Comparison of ENCODE assay signal across 8 cellular contexts in genomic region chr19:5686326-5686646, GRCh38. TPM values are rescaled to one million over a fixed set of nuclear protein-coding genes. Genes with fewer than 3 reads are reported as not detected.
DNase-seq lines count a peak whose midpoint lies in the region; ATAC-seq and TF ChIP-seq lines count a peak whose summit lies in the region.

No MANE protein-coding gene starts in this region.

- H3K27me3 ChIP-seq in SK-N-SH (ENCODE audit: insufficient read depth) (no peaks in the 10 kb centered on the region), iPS-20b (ENCODE audit: insufficient read depth, low read length) (no peaks in the 10 kb centered on the region), subcutaneous abdominal adipose tissue (ENCODE audit: control insufficient read depth in 5 of 5, insufficient read depth in 4 of 5, low read length in 5 of 5) (no peaks in the 10 kb centered on the region)

- H3K9ac ChIP-seq in SK-N-SH (no peak overlapping the region), iPS-20b (ENCODE audit: low read depth, low read length) (no peak overlapping the region), subcutaneous abdominal adipose tissue (ENCODE audit: low read length in 5 of 5) (peak overlapping the region in 3 of 5 donors; percentile 22 to 59 (median 52))

- peaks cover 15% of the 10 kb centered on the region for H3K36me3 Mint-ChIP-seq in activated T-helper 17 cell treated with anti-CD3 and anti-CD28 coated beads, Interleukin-2, amount 50 U/mL, for 72 hours (ENCODE audit: low read depth)

- CTCF ChIA-PET in SK-N-SH (lab: Yijun Ruan, JAX): interaction anchor here (0.7 to 1.9 kb wide), 4 partner anchors 10 to 118 kb away, joined by 3 to 9 read pairs (median 4); no protein-coding TSS in a partner anchor

- H3K4me1 ChIP-seq in SK-N-SH (ENCODE audit: control insufficient read depth in 1 of 2, insufficient read depth in 2 of 2, low read depth in 1 of 2, low read length in 1 of 2) (peaks cover 0 to 15% of the 10 kb centered on the region in 2 experiments; a peak in 1 of 4 replicates), iPS-20b (ENCODE audit: insufficient read depth, low read length) (no peaks in the 10 kb centered on the region; the same call in 1 of the 2 replicates), subcutaneous abdominal adipose tissue (ENCODE audit: control insufficient read depth in 5 of 5, insufficient read depth in 5 of 5, low read length in 5 of 5) (peaks cover 0 to 35% (median 27%) of the 10 kb centered on the region in 5 donors)

- H3K4me3 ChIP-seq in SK-N-SH (ENCODE audit: low read depth in 2 of 2, low read length in 1 of 2): peak overlapping the region in 1 of 2 experiments; percentile 55; a peak in 2 of 4 replicates
- peak overlapping the region; percentile 73; the same call in 1 of the 2 replicates for H3K4me3 ChIP-seq in iPS-20b (ENCODE audit: low read length)
- H3K4me3 ChIP-seq in subcutaneous abdominal adipose tissue (ENCODE audit: low read depth in 1 of 5, low read length in 5 of 5): peak overlapping the region; percentile 62 to 73 (median 64)

- peak overlapping the region; percentile 85; the same call in 1 of the 2 replicates for H3K4me2 ChIP-seq in SK-N-SH

- POLR2A ChIA-PET in SK-N-SH (lab: Yijun Ruan, JAX): no interaction called here

- H3K79me2 ChIP-seq in SK-N-SH (ENCODE audit: insufficient read depth): peaks cover 15% of the 10 kb centered on the region

- ATAC-seq in SK-N-SH treated with all-trans-retinoic acid at 6 μM for 48 hours: no peak
- no peak for ATAC-seq in activated T-helper 17 cell treated with anti-CD3 and anti-CD28 coated beads, Interleukin-2, amount 50 U/mL, for 72 hours (replicated peaks)
- no peak for ATAC-seq in HG03439 (IDR thresholded peaks at IDR 0.05; ENCODE audit: unreplicated experiment)

- H3K9me2 ChIP-seq in SK-N-SH: no peaks in the 10 kb centered on the region

- no peak overlapping the region for H2AFZ ChIP-seq in SK-N-SH (ENCODE audit: low read depth)

- no peak for TF ChIP-seq EP300 in SK-N-SH (IDR thresholded peaks at IDR 0.05; ENCODE audit: borderline replicate concordance in 1 of 2, low read depth in 1 of 2, low read length in 1 of 2)

- peaks cover 28% of the 10 kb centered on the region for H3F3A ChIP-seq in SK-N-SH (replicated peaks; ENCODE audit: insufficient read depth)

- peak overlapping the region; percentile 74 for H3K4me3 Mint-ChIP-seq in activated T-helper 17 cell treated with anti-CD3 and anti-CD28 coated beads, Interleukin-2, amount 50 U/mL, for 72 hours

- no peaks in the 10 kb centered on the region for H3K27me3 Mint-ChIP-seq in activated T-helper 17 cell treated with anti-CD3 and anti-CD28 coated beads, Interleukin-2, amount 50 U/mL, for 72 hours

- H3K9me3 Mint-ChIP-seq in activated T-helper 17 cell treated with anti-CD3 and anti-CD28 coated beads, Interleukin-2, amount 50 U/mL, for 72 hours: peaks cover 4% of the 10 kb centered on the region

- DNase-seq in SK-N-SH (no peak), NCI-H2171 treated with DMSO at 0.1 percent for 48 hours (lab: John Stamatoyannopoulos, UW) (no peak), AG20443 (ENCODE audit: low spot score) (no peak)

- no peak for TF ChIP-seq RAD21 in SK-N-SH (IDR thresholded peaks at IDR 0.05; ENCODE audit: low read length)

- no peaks in the 10 kb centered on the region for H3K9me3 ChIP-seq in SK-N-SH
- no peaks in the 10 kb centered on the region for H3K9me3 ChIP-seq in iPS-20b (ENCODE audit: insufficient read depth, low read depth, low read length)
- no peaks in the 10 kb centered on the region for H3K9me3 ChIP-seq in subcutaneous abdominal adipose tissue (ENCODE audit: control insufficient read depth in 5 of 5, low read length in 5 of 5)

- H3K36me3 ChIP-seq in SK-N-SH (replicated peaks in 1 of 2; ENCODE audit: control insufficient read depth in 1 of 2, insufficient read depth in 2 of 2, low read length in 1 of 2) (no peaks in the 10 kb centered on the region), iPS-20b (ENCODE audit: insufficient read depth, low read depth, low read length) (peaks cover 4% of the 10 kb centered on the region), subcutaneous abdominal adipose tissue (ENCODE audit: control insufficient read depth in 5 of 5, insufficient read depth in 5 of 5, low read length in 5 of 5) (no peaks in the 10 kb centered on the region)

- peaks cover 12% of the 10 kb centered on the region for H4K20me1 ChIP-seq in SK-N-SH (ENCODE audit: insufficient read depth)

- TF ChIP-seq CTCF in SK-N-SH (IDR thresholded peaks at IDR 0.05): no peak

- peak overlapping the region; percentile 81 for H3K27ac Mint-ChIP-seq in activated T-helper 17 cell treated with anti-CD3 and anti-CD28 coated beads, Interleukin-2, amount 50 U/mL, for 72 hours

- 57% methylated on average over 6 of the region's 16 CpGs for WGBS in SK-N-SH (ENCODE audit: low lambda C conversion rate)

- H3K27ac ChIP-seq in SK-N-SH (ENCODE audit: low read depth in 2 of 2, low read length in 1 of 2) (peak overlapping the region; percentile 52 to 72; a peak in 2 of 4 replicates), iPS-20b (ENCODE audit: low read length) (no peak overlapping the region), subcutaneous abdominal adipose tissue (ENCODE audit: low read depth, low read length) (no peak overlapping the region)

- peaks cover 16% of the 10 kb centered on the region for H3K4me1 Mint-ChIP-seq in activated T-helper 17 cell treated with anti-CD3 and anti-CD28 coated beads, Interleukin-2, amount 50 U/mL, for 72 hours

TF ChIP-seq in SK-N-SH, 30 proteins besides CTCF, POLR2A, EP300 and RAD21:
- TF ChIP-seq TEAD4 (IDR thresholded peaks at IDR 0.05; ENCODE audit: borderline replicate concordance, insufficient read depth): no peak

TF ChIP-seq in SK-N-SH treated with all-trans-retinoic acid at 6 μM for 48 hours, 23 proteins besides CTCF, POLR2A, EP300 and RAD21:
- TF ChIP-seq TSHZ2 (CRISPR knock-in tag; IDR thresholded peaks at IDR 0.05) (no peak), PPARA (CRISPR knock-in tag; IDR thresholded peaks at IDR 0.05; ENCODE audit: borderline replicate concordance) (no peak), GLIS3 (CRISPR knock-in tag; IDR thresholded peaks at IDR 0.05) (no peak), ZC3H10 (CRISPR knock-in tag; IDR thresholded peaks at IDR 0.05) (no peak), ESRRG (CRISPR knock-in tag; IDR thresholded peaks at IDR 0.05) (no peak), ZNF8 (CRISPR knock-in tag; IDR thresholded peaks at IDR 0.05) (no peak), ZFP3 (CRISPR knock-in tag; IDR thresholded peaks at IDR 0.05) (no peak), OSR1 (CRISPR knock-in tag; IDR thresholded peaks at IDR 0.05) (no peak), RARB (CRISPR knock-in tag; IDR thresholded peaks at IDR 0.05) (no peak)

RNA-seq across cellular contexts. Expression of gene RPL36, which starts 3.8 kb away (rescaled TPM):
- 871 and 1,383 TPM in 2 replicates for polyA plus RNA-seq in SK-N-SH (2012; rRNA removed)
- 933 and 1,018 TPM in 2 replicates for polyA plus RNA-seq in SK-N-SH (2012; cell fraction: cytosol; rRNA removed)
- 319 and 414 TPM in 2 replicates for polyA plus RNA-seq in SK-N-SH (2012; cell fraction: nucleus; rRNA removed)
- total RNA-seq in activated T-helper 17 cell treated with anti-CD3 and anti-CD28 coated beads, Interleukin-2, amount 50 U/mL, for 72 hours: 1,000 to 10,000 TPM in 1 of 2 donors, 100 to 1,000 TPM in 1; 860 to 1,029 TPM

RNA-seq across cellular contexts. Expression of gene HSD11B1L, which starts 5.5 kb away (rescaled TPM):
- 52.0 and 53.3 TPM in 2 replicates for polyA plus RNA-seq in SK-N-SH (2012; rRNA removed)
- 35.3 and 47.9 TPM in 2 replicates for polyA plus RNA-seq in SK-N-SH (2012; cell fraction: cytosol; rRNA removed)
- polyA plus RNA-seq in SK-N-SH (2012; cell fraction: nucleus; rRNA removed): 43.7 and 46.7 TPM in 2 replicates
- 1 to 10 TPM; 2.3 to 5.3 TPM for total RNA-seq in activated T-helper 17 cell treated with anti-CD3 and anti-CD28 coated beads, Interleukin-2, amount 50 U/mL, for 72 hours

RNA-seq across cellular contexts. Expression of gene MICOS13, which starts 6.0 kb away (rescaled TPM):
- 112 and 116 TPM in 2 replicates for polyA plus RNA-seq in SK-N-SH (2012; rRNA removed)
- 56.7 and 76.6 TPM in 2 replicates for polyA plus RNA-seq in SK-N-SH (2012; cell fraction: cytosol; rRNA removed)
- 54.9 and 78.4 TPM in 2 replicates for polyA plus RNA-seq in SK-N-SH (2012; cell fraction: nucleus; rRNA removed)
- total RNA-seq in activated T-helper 17 cell treated with anti-CD3 and anti-CD28 coated beads, Interleukin-2, amount 50 U/mL, for 72 hours: 10 to 100 TPM; 29.5 to 38.7 TPM

RNA-seq across cellular contexts. Expression of gene LONP1, which starts 33.7 kb away (rescaled TPM):
- 75.4 and 111 TPM in 2 replicates for polyA plus RNA-seq in SK-N-SH (2012; rRNA removed)
- polyA plus RNA-seq in SK-N-SH (2012; cell fraction: cytosol; rRNA removed): 49.3 and 74.2 TPM in 2 replicates
- polyA plus RNA-seq in SK-N-SH (2012; cell fraction: nucleus; rRNA removed): 156 and 220 TPM in 2 replicates
- 100 to 1,000 TPM; 291 to 376 TPM for total RNA-seq in activated T-helper 17 cell treated with anti-CD3 and anti-CD28 coated beads, Interleukin-2, amount 50 U/mL, for 72 hours

RNA-seq across cellular contexts. Expression of gene CATSPERD, which starts 34.2 kb away (rescaled TPM):
- not detected in 2 replicates for polyA plus RNA-seq in SK-N-SH (2012; rRNA removed)
- polyA plus RNA-seq in SK-N-SH (2012; cell fraction: cytosol; rRNA removed): 0.04 TPM in 1 of 2 replicates, not detected in the other
- 0.04 TPM in 1 of 2 replicates, not detected in the other for polyA plus RNA-seq in SK-N-SH (2012; cell fraction: nucleus; rRNA removed)
- total RNA-seq in activated T-helper 17 cell treated with anti-CD3 and anti-CD28 coated beads, Interleukin-2, amount 50 U/mL, for 72 hours: not detected

Comparison
In these comparisons a context has a peak if more than half of its experiments do, and no peak if none do; other contexts are left out.
1. H3K27ac ChIP-seq: peak in SK-N-SH (2 of 2); none in iPS-20b (single experiment) and subcutaneous abdominal adipose tissue (single experiment).
2. H3K9ac ChIP-seq: peak in subcutaneous abdominal adipose tissue (3 of 5); none in SK-N-SH (single experiment) and iPS-20b (single experiment).